18 cellular contexts compared by ENCODE assay signal in genomic region chrX:123846598-123847038, GRCh38. TPM values are rescaled to one million over a fixed set of nuclear protein-coding genes. Genes with fewer than 3 reads are reported as not detected.
DNase-seq lines count a peak whose midpoint lies in the region; ATAC-seq and TF ChIP-seq lines count a peak whose summit lies in the region.
"Had no signal": no experiment of that assay in that cellular context is flagged by ENCODE, and none has a peak within 500 bp of the region (broad histone marks: within the 10 kb centered on the region; RNA-seq: fewer than 3 reads in every experiment).

No MANE protein-coding gene starts in this region.

- no peak overlapping the region for H3K4me3 ChIP-seq in HEK293 (ENCODE audit: low read depth, low read length)
- H3K4me3 ChIP-seq: heart right ventricle had no signal

- no peak overlapping the region for H3K27ac Mint-ChIP-seq in CD14-positive monocyte
- no peak overlapping the region for H3K27ac Mint-ChIP-seq in activated naive CD8-positive, alpha-beta T cell treated with anti-CD3 and anti-CD28 coated beads, Interleukin-2, amount 50 U/mL, for 24 hours
- H3K27ac Mint-ChIP-seq: CD8-positive, alpha-beta memory T cell; natural killer cell treated with Interleukin-12 subunit alpha and Interleukin-12 subunit beta and Interleukin-15 and Interleukin-18, amount 100 ng/mL, for 72 hours; stimulated activated naive CD8-positive, alpha-beta T cell treated with anti-CD3 and anti-CD28 coated beads, Interleukin-15, Interleukin-2, amounts not matched to agents 100 ng/mL and 50 ng/mL, for 24 hours had no signal

- peaks cover 0 to 6% (median 0%) of the 10 kb centered on the region in 7 donors for H3K9me3 Mint-ChIP-seq in CD14-positive monocyte
- H3K9me3 Mint-ChIP-seq in activated naive CD8-positive, alpha-beta T cell treated with anti-CD3 and anti-CD28 coated beads, Interleukin-2, amount 50 U/mL, for 24 hours = no peaks in the 10 kb centered on the region
- H3K9me3 Mint-ChIP-seq: CD8-positive, alpha-beta memory T cell; natural killer cell treated with Interleukin-12 subunit alpha and Interleukin-12 subunit beta and Interleukin-15 and Interleukin-18, amount 100 ng/mL, for 72 hours; stimulated activated naive CD8-positive, alpha-beta T cell treated with anti-CD3 and anti-CD28 coated beads, Interleukin-15, Interleukin-2, amounts not matched to agents 100 ng/mL and 50 ng/mL, for 24 hours had no signal

- peak; percentile 55 for DNase-seq in CD14-positive monocyte (ENCODE audit: low spot score)
- DNase-seq in activated naive CD8-positive, alpha-beta T cell treated with anti-CD3 and anti-CD28 coated beads, Interleukin-2, amount 50 U/mL, for 24 hours = no peak
- DNase-seq in foreskin melanocyte = peak; percentile 61
- DNase-seq in effector CD4-positive, alpha-beta T cell = no peak
- DNase-seq in activated CD8-positive, alpha-beta memory T cell treated with anti-CD3 and anti-CD28 coated beads for 24 hours = no peak
- no peak for DNase-seq in DMS53 (lab: John Stamatoyannopoulos, UW)
- no peak for DNase-seq in LoVo (ENCODE audit: low spot score)
- DNase-seq: activated T-cell treated with anti-CD3 and anti-CD28 coated beads, Interleukin-2, amount 50 U/mL, for 1 hour; aorta; CD8-positive, alpha-beta memory T cell; effector CD8-positive, alpha-beta T cell; heart right ventricle; KBM-7; retina had no signal

- CTCF ChIA-PET in HEK293 (lab: Yijun Ruan, JAX) = interaction anchor here (1.3 kb wide), 1 partner anchor 13 kb away, joined by 6 read pairs; no protein-coding TSS in a partner anchor

- no peak overlapping the region for H3K27ac ChIP-seq in HEK293 (ENCODE audit: extremely low read depth, low read depth, low read length)
- H3K27ac ChIP-seq: heart right ventricle had no signal

- TF ChIP-seq CTCF in CD14-positive monocyte (IDR thresholded peaks at IDR 0.05) (no peak), HEK293 (tag by site-specific recombination; IDR thresholded peaks at IDR 0.05) (no peak)

- no peaks in the 10 kb centered on the region for H3K4me1 ChIP-seq in HEK293 (ENCODE audit: control insufficient read depth, insufficient read depth, low read length)
- H3K4me1 ChIP-seq: heart right ventricle had no signal

- H3K27me3 Mint-ChIP-seq in CD14-positive monocyte (ENCODE audit: low read depth in 3 of 3) = peaks cover 0 to 7% (median 0%) of the 10 kb centered on the region in 3 donors
- no peaks in the 10 kb centered on the region for H3K27me3 Mint-ChIP-seq in activated naive CD8-positive, alpha-beta T cell treated with anti-CD3 and anti-CD28 coated beads, Interleukin-2, amount 50 U/mL, for 24 hours
- H3K27me3 Mint-ChIP-seq: stimulated activated naive CD8-positive, alpha-beta T cell treated with anti-CD3 and anti-CD28 coated beads, Interleukin-15, Interleukin-2, amounts not matched to agents 100 ng/mL and 50 ng/mL, for 24 hours had no signal

- no peak overlapping the region for H3K4me3 Mint-ChIP-seq in CD14-positive monocyte
- H3K4me3 Mint-ChIP-seq in activated naive CD8-positive, alpha-beta T cell treated with anti-CD3 and anti-CD28 coated beads, Interleukin-2, amount 50 U/mL, for 24 hours = no peak overlapping the region
- H3K4me3 Mint-ChIP-seq: CD8-positive, alpha-beta memory T cell; natural killer cell treated with Interleukin-12 subunit alpha and Interleukin-12 subunit beta and Interleukin-15 and Interleukin-18, amount 100 ng/mL, for 72 hours; stimulated activated naive CD8-positive, alpha-beta T cell treated with anti-CD3 and anti-CD28 coated beads, Interleukin-15, Interleukin-2, amounts not matched to agents 100 ng/mL and 50 ng/mL, for 24 hours had no signal

- peak; percentile 40 for ATAC-seq in activated naive CD8-positive, alpha-beta T cell treated with anti-CD3 and anti-CD28 coated beads, Interleukin-2, amount 50 U/mL, for 24 hours
- ATAC-seq: activated CD4-positive, CD25-positive, alpha-beta regulatory T cell treated with anti-CD3 and anti-CD28 coated beads, Interleukin-2, amount 50 U/mL, for 24 hours; heart right ventricle; natural killer cell treated with Interleukin-12 subunit alpha and Interleukin-12 subunit beta and Interleukin-15 and Interleukin-18, amount 100 ng/mL, for 72 hours had no signal

- intact Hi-C loops in CD14-positive monocyte (cut with micrococcal nuclease) = no loop called here

- H3K9me3 ChIP-seq in HEK293 (ENCODE audit: control insufficient read depth, insufficient read depth, low read depth, low read length) = no peaks in the 10 kb centered on the region
- H3K9me3 ChIP-seq: heart right ventricle had no signal

- peaks cover 14% of the 10 kb centered on the region for H3K4me1 Mint-ChIP-seq in CD14-positive monocyte
- H3K4me1 Mint-ChIP-seq in activated naive CD8-positive, alpha-beta T cell treated with anti-CD3 and anti-CD28 coated beads, Interleukin-2, amount 50 U/mL, for 24 hours = peaks cover 9% of the 10 kb centered on the region
- H3K4me1 Mint-ChIP-seq: CD8-positive, alpha-beta memory T cell had no signal

- H3K36me3 ChIP-seq in HEK293 (ENCODE audit: control insufficient read depth in 2 of 2, insufficient read depth in 1 of 2, low read length in 2 of 2) = no peaks in the 10 kb centered on the region
- H3K36me3 ChIP-seq: heart right ventricle had no signal

- no peaks in the 10 kb centered on the region for H3K36me3 Mint-ChIP-seq in CD14-positive monocyte
- H3K36me3 Mint-ChIP-seq in activated naive CD8-positive, alpha-beta T cell treated with anti-CD3 and anti-CD28 coated beads, Interleukin-2, amount 50 U/mL, for 24 hours (ENCODE audit: low read depth) = no peaks in the 10 kb centered on the region
- H3K36me3 Mint-ChIP-seq: CD8-positive, alpha-beta memory T cell; natural killer cell treated with Interleukin-12 subunit alpha and Interleukin-12 subunit beta and Interleukin-15 and Interleukin-18, amount 100 ng/mL, for 72 hours had no signal

- POLR2A ChIA-PET in HEK293 (lab: Yijun Ruan, JAX) = no interaction called here

TF ChIP-seq in HEK293, 187 proteins besides CTCF, POLR2A, EP300 and RAD21 (continues in another document):
- TF ChIP-seq SETDB1 (IDR thresholded peaks at IDR 0.05; ENCODE audit: insufficient read length, low read length) (no peak), EGR2 (tag by site-specific recombination; IDR thresholded peaks at IDR 0.05; ENCODE audit: low read depth) (peak; percentile 28; the same call in 1 of the 2 replicates), ZNF335 (tag by site-specific recombination; conservative IDR thresholded peaks at IDR 0.05) (no peak), ZNF501 (tag by site-specific recombination; IDR thresholded peaks at IDR 0.05) (no peak), TSHZ1 (tag by site-specific recombination; IDR thresholded peaks at IDR 0.05; ENCODE audit: borderline replicate concordance) (0 out of 2 replicates have a peak, but pooled peaks have one; percentile 11), ZNF692 (tag by site-specific recombination; IDR thresholded peaks at IDR 0.05) (peak; percentile 91), MZF1 (tag by site-specific recombination; IDR thresholded peaks at IDR 0.05; ENCODE audit: borderline replicate concordance) (no peak), ZNF549 (tag by site-specific recombination; IDR thresholded peaks at IDR 0.05) (no peak), ZNF18 (tag by site-specific recombination; IDR thresholded peaks at IDR 0.05) (no peak), ZFHX2 (tag by site-specific recombination; conservative IDR thresholded peaks at IDR 0.05) (peak; percentile 56; the same call in 1 of the 2 replicates)

RNA-seq across cellular contexts. Expression of gene XIAP, which starts 13.2 kb away (rescaled TPM):
- 1 to 10 TPM; 2.1 to 5.8 TPM for polyA plus RNA-seq in CD14-positive monocyte

Comparison
In these comparisons a context has a peak if more than half of its experiments do, and no peak if none do; other contexts are left out.
1. DNase-seq: peak in CD14-positive monocyte (single experiment) and foreskin melanocyte (single experiment); none in activated naive CD8-positive, alpha-beta T cell treated with anti-CD3 and anti-CD28 coated beads, Interleukin-2, amount 50 U/mL, for 24 hours (single experiment), effector CD4-positive, alpha-beta T cell (single experiment), activated CD8-positive, alpha-beta memory T cell treated with anti-CD3 and anti-CD28 coated beads for 24 hours (single experiment), DMS53 (single experiment) and LoVo (single experiment).